Comparison of ENCODE assay signal across 1 cellular context in genomic region chr1:33256701-33257387, GRCh38.
A peak's percentile ranks its signal among the peaks of the same experiment; 100 is the strongest.
TF ChIP-seq lines count a peak whose summit lies in the region.

No MANE protein-coding gene starts in this region.

TF ChIP-seq in HepG2, 621 proteins besides CTCF, POLR2A, EP300 and RAD21 (continued from another document and continues in another):
- TF ChIP-seq E2F2 (CRISPR knock-in tag; IDR thresholded peaks at IDR 0.05; ENCODE audit: borderline replicate concordance) (no peak), MYPOP (CRISPR knock-in tag; IDR thresholded peaks at IDR 0.05) (peak; percentile 66), RBFOX2 (IDR thresholded peaks at IDR 0.05; ENCODE audit: low read depth, low read length) (peak; percentile 68), FOXA1 (IDR thresholded peaks at IDR 0.05) (peak; percentile 60; the same call in 1 of the 2 replicates), FOXA1 (CRISPR knock-in tag; IDR thresholded peaks at IDR 0.05) (peak; percentile 83), ZNF260 (CRISPR knock-in tag; IDR thresholded peaks at IDR 0.05; ENCODE audit: borderline replicate concordance, low read depth) (no peak), NFRKB (IDR thresholded peaks at IDR 0.05) (peak; percentile 72), HMG20A (CRISPR knock-in tag; IDR thresholded peaks at IDR 0.05; ENCODE audit: borderline replicate concordance) (peak; percentile 48; the same call in 1 of the 2 replicates), TBX3 (IDR thresholded peaks at IDR 0.05; ENCODE audit: borderline replicate concordance) (peak; percentile 48; the same call in 1 of the 2 replicates), FOSL2 (CRISPR knock-in tag; IDR thresholded peaks at IDR 0.05) (peak; percentile 98), HHEX (CRISPR knock-in tag; IDR thresholded peaks at IDR 0.05) (peak; percentile 54), ZSCAN29 (CRISPR knock-in tag; conservative IDR thresholded peaks at IDR 0.05) (peak; percentile 63; the same call in 1 of the 2 replicates), ZBTB2 (CRISPR knock-in tag; IDR thresholded peaks at IDR 0.05; ENCODE audit: low read depth) (peak; percentile 88), TBL1XR1 (IDR thresholded peaks at IDR 0.05; ENCODE audit: borderline replicate concordance, low read length, partially characterized antibody) (peak; percentile 46), ZNF710 (CRISPR knock-in tag; IDR thresholded peaks at IDR 0.05; ENCODE audit: borderline replicate concordance) (no peak), ZNF629 (CRISPR knock-in tag; conservative IDR thresholded peaks at IDR 0.05) (no peak), ZNF160 (CRISPR knock-in tag; IDR thresholded peaks at IDR 0.05) (no peak), TAF1 (CRISPR knock-in tag; IDR thresholded peaks at IDR 0.05) (peak; percentile 34; the same call in 1 of the 2 replicates), DRAP1 (CRISPR knock-in tag; IDR thresholded peaks at IDR 0.05) (no peak), HOMEZ (CRISPR knock-in tag; IDR thresholded peaks at IDR 0.05; ENCODE audit: low read depth) (no peak), PPARG (CRISPR knock-in tag; conservative IDR thresholded peaks at IDR 0.05) (0 out of 2 replicates have a peak, but pooled peaks have one; percentile 20), ZNF609 (CRISPR knock-in tag; IDR thresholded peaks at IDR 0.05; ENCODE audit: borderline replicate concordance) (peak; percentile 66; the same call in 1 of the 2 replicates), HNF1A (IDR thresholded peaks at IDR 0.05; ENCODE audit: low read depth) (0 out of 2 replicates have a peak, but pooled peaks have one; percentile 37), HNF1A (CRISPR knock-in tag; IDR thresholded peaks at IDR 0.05; ENCODE audit: borderline replicate concordance) (peak; percentile 29; the same call in 1 of the 2 replicates), RARG (CRISPR knock-in tag; IDR thresholded peaks at IDR 0.05; ENCODE audit: low read depth) (no peak), HMG20B (CRISPR knock-in tag; conservative IDR thresholded peaks at IDR 0.05) (no peak), CBFB (CRISPR knock-in tag; IDR thresholded peaks at IDR 0.05) (no peak), SAP130 (CRISPR knock-in tag; IDR thresholded peaks at IDR 0.05; ENCODE audit: low read depth) (peak; percentile 76), TRAFD1 (CRISPR knock-in tag; IDR thresholded peaks at IDR 0.05; ENCODE audit: borderline replicate concordance) (no peak), ZNF780A (CRISPR knock-in tag; IDR thresholded peaks at IDR 0.05) (no peak), SMAD1 (CRISPR knock-in tag; IDR thresholded peaks at IDR 0.05; ENCODE audit: borderline replicate concordance, low read depth) (no peak), IRF9 (CRISPR knock-in tag; IDR thresholded peaks at IDR 0.05; ENCODE audit: borderline replicate concordance) (no peak), THAP11 (CRISPR knock-in tag; IDR thresholded peaks at IDR 0.05) (peak; percentile 35; the same call in 1 of the 2 replicates), ZNF878 (CRISPR knock-in tag; IDR thresholded peaks at IDR 0.05) (0 out of 2 replicates have a peak, but pooled peaks have one; percentile 58), GABPB1 (CRISPR knock-in tag; IDR thresholded peaks at IDR 0.05) (peak; percentile 7; the same call in 1 of the 2 replicates), HOXA9 (CRISPR knock-in tag; IDR thresholded peaks at IDR 0.05; ENCODE audit: borderline replicate concordance) (no peak)
